ENCODE assay signal across 1 cellular context in the genomic region with DNA sequence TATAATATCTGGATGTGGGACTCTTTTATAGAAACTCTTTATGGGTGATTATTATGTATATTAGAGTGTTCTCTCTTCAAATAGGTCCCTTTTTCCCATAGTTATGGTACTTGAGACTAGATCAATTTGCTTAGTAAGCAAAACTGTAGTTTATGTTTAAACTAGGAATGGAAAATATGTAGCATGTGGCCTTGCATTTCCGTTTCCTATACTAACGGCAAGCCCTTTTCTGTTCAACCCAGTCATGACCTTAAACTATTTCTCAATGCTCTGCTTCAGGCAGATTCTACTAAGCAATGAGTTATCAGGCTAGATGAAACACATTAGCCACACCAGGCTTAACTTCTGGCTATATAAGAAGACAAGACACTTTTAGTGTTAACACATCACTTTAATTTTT.
TF ChIP-seq lines count a peak whose summit lies in the region.

No MANE protein-coding gene starts in this region.

TF ChIP-seq in H1, 55 proteins besides CTCF, POLR2A, EP300 and RAD21:
- TF ChIP-seq MAFK (IDR thresholded peaks at IDR 0.05; ENCODE audit: low read depth, low read length), result peak; percentile 44; the same call in 1 of the 2 replicates
- TF ChIP-seq YY1 (IDR thresholded peaks at IDR 0.05; ENCODE audit: low read depth, low read length), result no peak
